29 cellular contexts compared by ENCODE assay signal in genomic region chr22:26939466-26939865, GRCh38.
"Had no signal": no experiment of that assay in that cellular context is flagged by ENCODE, and none has a peak within 500 bp of the region (broad histone marks: within the 10 kb centered on the region; RNA-seq: fewer than 3 reads in every experiment).

No MANE protein-coding gene starts in this region.

- H3K4me3 ChIP-seq: dorsolateral prefrontal cortex, heart right ventricle, left lung, prostate gland, right atrium auricular region, smooth muscle cell, thoracic aorta, tibial nerve, upper lobe of left lung, uterus had no signal

- ATAC-seq: esophagus mucosa; heart right ventricle; left cardiac atrium; left lung; naive thymus-derived CD4-positive, alpha-beta T cell; sciatic nerve; stimulated activated effector memory CD8-positive, alpha-beta T cell treated with anti-CD3 and anti-CD28 coated beads, Interleukin-12 subunit alpha, Interleukin-12 subunit beta, amount 100 ng/mL, for 72 hours had no signal

- DNase-seq: dorsolateral prefrontal cortex; effector CD4-positive, alpha-beta T cell; endodermal cell; foreskin melanocyte; glutamatergic neuron; heart right ventricle; hippocampal formation; left cardiac atrium; left lung; mesenchymal stem cell; midbrain; naive thymus-derived CD4-positive, alpha-beta T cell; nucleus accumbens; stimulated activated CD4-positive, alpha-beta T cell treated with anti-CD3 and anti-CD28 coated beads, Interleukin-12 subunit alpha, Interleukin-12 subunit beta, amount 100 ng/mL, for 4 hours; stimulated activated CD4-positive, alpha-beta T cell treated with anti-CD3 and anti-CD28 coated beads, Interleukin-1b, Interleukin-23, amount 100 ng/mL, for 48 hours; stimulated activated CD4-positive, alpha-beta T cell treated with anti-CD3 and anti-CD28 coated beads, Interleukin-4, amount 100 ng/mL, for 24 hours; stimulated activated naive CD4-positive, alpha-beta T cell treated with Interleukin-2 at 50 U/mL for 16 hours; upper lobe of left lung; uterus had no signal

- FAIRE-seq: islet of Langerhans had no signal

- H3K4me1 ChIP-seq: heart right ventricle, left lung, prostate gland, right atrium auricular region, tibial nerve, upper lobe of left lung, uterus had no signal

- H3K27me3 ChIP-seq: left lung, right atrium auricular region, tibial nerve, upper lobe of left lung, uterus had no signal

- H3K27ac ChIP-seq: dorsolateral prefrontal cortex, epithelial cell of prostate, heart right ventricle, left lung, prostate gland, right atrium auricular region, thoracic aorta, tibial nerve, upper lobe of left lung, uterus had no signal

- H3K9me3 ChIP-seq: left lung, prostate gland, thoracic aorta, tibial nerve, upper lobe of left lung, uterus had no signal

- H3K36me3 ChIP-seq: heart right ventricle, left lung, prostate gland, right atrium auricular region, thoracic aorta, tibial nerve, upper lobe of left lung, uterus had no signal
